8 cellular contexts compared by ENCODE assay signal in the genomic region with DNA sequence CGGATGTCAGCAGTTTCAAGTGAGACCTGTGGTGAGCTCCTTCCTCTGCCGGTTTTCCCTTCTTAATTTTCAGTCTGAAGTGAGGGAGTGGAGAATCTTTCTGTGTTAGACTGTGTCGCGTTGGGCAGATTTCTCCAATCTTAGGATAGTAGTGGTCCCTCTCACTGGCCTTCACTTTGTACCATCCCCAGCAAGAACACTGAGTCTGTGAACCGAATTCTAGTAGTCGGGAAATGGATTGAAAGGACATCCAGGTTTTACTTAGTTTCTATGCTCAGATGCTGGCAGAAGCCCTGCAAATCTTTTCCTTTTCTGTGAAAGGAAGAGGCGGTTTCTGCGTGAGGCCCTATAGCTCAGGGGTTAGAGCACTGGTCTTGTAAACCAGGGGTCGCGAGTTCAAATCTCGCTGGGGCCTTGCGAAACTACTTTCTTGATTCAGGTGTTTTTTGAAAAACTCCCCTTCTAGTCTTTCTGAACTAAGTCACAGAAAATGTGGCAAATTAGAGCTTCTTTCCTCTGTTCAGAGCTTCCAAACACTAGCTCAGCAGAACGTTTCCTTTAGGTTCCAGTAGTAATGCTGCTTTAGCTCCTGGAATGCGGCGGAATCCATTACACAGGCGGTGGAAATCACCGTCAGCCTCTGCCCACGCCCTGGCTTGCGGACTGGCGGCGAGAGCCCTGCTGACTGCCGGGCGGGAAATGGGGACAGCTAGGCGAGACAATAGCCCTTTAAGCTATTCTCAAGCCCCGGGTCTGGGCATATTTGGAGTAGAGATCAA. TPM values are rescaled to one million over a fixed set of nuclear protein-coding genes. Genes with fewer than 3 reads are reported as not detected.
DNase-seq lines count a peak whose midpoint lies in the region; TF ChIP-seq lines count a peak whose summit lies in the region.

No MANE protein-coding gene starts in this region.

- peak; percentile 63 for DNase-seq in AG20443 (ENCODE audit: low spot score)
- peak; percentile 92 for DNase-seq in Jurkat, Clone E6-1 (ENCODE audit: low read depth, low spot score)
- peak; percentile 93 for DNase-seq in SK-MEL-5 (ENCODE audit: low read depth, low spot score)
- peak; percentile 95 for DNase-seq in activated naive CD4-positive, alpha-beta T cell treated with anti-CD3 and anti-CD28 coated beads for 36 hours
- peak; percentile 81 for DNase-seq in glutamatergic neuron
- DNase-seq in osteoblast (ENCODE audit: insufficient read length, low spot score, missing footprints) = peak; percentile 90

- no peak for TF ChIP-seq CTCF in glutamatergic neuron (IDR thresholded peaks at IDR 0.05; ENCODE audit: partially characterized antibody, unreplicated experiment)
- no peak for TF ChIP-seq CTCF in osteoblast (IDR thresholded peaks at IDR 0.05; ENCODE audit: extremely low read depth, low read depth, low read length)

- intact Hi-C loops in activated naive CD4-positive, alpha-beta T cell treated with anti-CD3 and anti-CD28 coated beads for 36 hours (cut with micrococcal nuclease) = loop anchor here (1.0 to 10.0 kb wide), 13 partner anchors 13 to 773 kb away; a partner anchor contains a TSS

- H3K4me2 ChIP-seq in osteoblast (ENCODE audit: insufficient read depth, low read length) = peak overlapping the region; percentile 88

- H3K27ac Mint-ChIP-seq in activated naive CD4-positive, alpha-beta T cell treated with anti-CD3 and anti-CD28 coated beads for 36 hours = no peak overlapping the region
- H3K27ac Mint-ChIP-seq in glutamatergic neuron (ENCODE audit: unreplicated experiment) = no peak overlapping the region

- no peaks in the 10 kb centered on the region for H3K9me3 Mint-ChIP-seq in activated naive CD4-positive, alpha-beta T cell treated with anti-CD3 and anti-CD28 coated beads for 36 hours
- peaks cover 12% of the 10 kb centered on the region for H3K9me3 Mint-ChIP-seq in glutamatergic neuron (ENCODE audit: unreplicated experiment)

- H3K4me3 ChIP-seq in Jurkat, Clone E6-1 (ENCODE audit: low read length) = peak overlapping the region; percentile 71
- peak overlapping the region; percentile 97 for H3K4me3 ChIP-seq in osteoblast (ENCODE audit: insufficient read depth, low read length)

- no peaks in the 10 kb centered on the region for H3K9me3 ChIP-seq in osteoblast (ENCODE audit: low read depth, low read length)

- in situ Hi-C loops in SK-MEL-5 (cut with HindIII; ENCODE audit: low pct_unique_long_range_greater_than_20kb, low sequenced_read_pairs) = no loop called here

- peaks cover 27% of the 10 kb centered on the region for H3K4me1 ChIP-seq in osteoblast (ENCODE audit: insufficient read depth, low read length)

- no peaks in the 10 kb centered on the region for H3K79me2 ChIP-seq in osteoblast (ENCODE audit: insufficient read depth, low read length)

- no peaks in the 10 kb centered on the region for H3K27me3 Mint-ChIP-seq in activated naive CD4-positive, alpha-beta T cell treated with anti-CD3 and anti-CD28 coated beads for 36 hours (ENCODE audit: low read depth)
- H3K27me3 Mint-ChIP-seq in glutamatergic neuron (ENCODE audit: unreplicated experiment) = peaks cover 2% of the 10 kb centered on the region

- peak overlapping the region; percentile 98 for H2AFZ ChIP-seq in osteoblast (ENCODE audit: low read length)

- H3K27ac ChIP-seq in osteoblast (ENCODE audit: low read depth, low read length) (peak overlapping the region; percentile 99), temporal lobe (ENCODE audit: low read depth, low read length) (peak overlapping the region; percentile 99)

- TF ChIP-seq POLR2A in GM19099 (IDR thresholded peaks at IDR 0.05; ENCODE audit: extremely low read depth, insufficient read length, low read depth) = peak; percentile 36

- H3K4me1 Mint-ChIP-seq in activated naive CD4-positive, alpha-beta T cell treated with anti-CD3 and anti-CD28 coated beads for 36 hours (ENCODE audit: low read depth) = peaks cover 22% of the 10 kb centered on the region
- H3K4me1 Mint-ChIP-seq in glutamatergic neuron (ENCODE audit: low read depth, unreplicated experiment) = peaks cover 9% of the 10 kb centered on the region

- H3K36me3 Mint-ChIP-seq in activated naive CD4-positive, alpha-beta T cell treated with anti-CD3 and anti-CD28 coated beads for 36 hours (ENCODE audit: low read depth) = no peaks in the 10 kb centered on the region
- H3K36me3 Mint-ChIP-seq in glutamatergic neuron (ENCODE audit: unreplicated experiment) = no peaks in the 10 kb centered on the region

- H3K27me3 ChIP-seq in osteoblast (ENCODE audit: insufficient read depth, low read length) = no peaks in the 10 kb centered on the region

- CTCF ChIA-PET in activated naive CD4-positive, alpha-beta T cell treated with anti-CD3 and anti-CD28 coated beads for 36 hours (lab: Charles Lee) = interaction anchor here (0.7 to 5.0 kb wide), 13 partner anchors 10 to 226 kb away, joined by 3 to 36 read pairs (median 8); a partner anchor contains a TSS

- no peaks in the 10 kb centered on the region for H4K20me1 ChIP-seq in osteoblast (ENCODE audit: insufficient read depth, low read length)

- no peaks in the 10 kb centered on the region for H3K36me3 ChIP-seq in osteoblast (ENCODE audit: insufficient read depth, low read length)

- H3K4me3 Mint-ChIP-seq in activated naive CD4-positive, alpha-beta T cell treated with anti-CD3 and anti-CD28 coated beads for 36 hours = no peak overlapping the region
- no peak overlapping the region for H3K4me3 Mint-ChIP-seq in glutamatergic neuron (ENCODE audit: unreplicated experiment)

RNA-seq across cellular contexts. Expression of a gene that starts 2.8 kb away (rescaled TPM):
- 5.3 TPM for polyA plus RNA-seq in Jurkat, Clone E6-1 (2012; ENCODE audit: insufficient read depth, insufficient read length)
- 0.82 and 2.7 TPM in 2 replicates for total RNA-seq in SK-MEL-5 (2014; rRNA removed; shearing (Covaris generic))
- polyA plus RNA-seq in SK-MEL-5 (2015; cell fraction: cytosol; rRNA removed) = 2.9 and 6.4 TPM in 2 replicates
- 0.95 TPM in 1 of 2 replicates, not detected in the other for polyA plus RNA-seq in SK-MEL-5 (2015; cell fraction: nucleus; rRNA removed)
- under 1 TPM in 1 of 2 experiments, not detected in 1; 0.19 TPM for total RNA-seq in activated naive CD4-positive, alpha-beta T cell treated with anti-CD3 and anti-CD28 coated beads for 36 hours
- total RNA-seq in glutamatergic neuron (ENCODE audit: unreplicated experiment) (1.7 TPM), osteoblast (18.1 and 24.2 TPM in 2 replicates), temporal lobe (2.0 TPM)

RNA-seq across cellular contexts. Expression of a gene that starts 7.0 kb away (rescaled TPM):
- 3.3 TPM for polyA plus RNA-seq in Jurkat, Clone E6-1 (2012; ENCODE audit: insufficient read depth, insufficient read length)
- total RNA-seq in SK-MEL-5 (2014; rRNA removed; shearing (Covaris generic)) = 5.2 TPM in 2 replicates
- 2.7 and 2.8 TPM in 2 replicates for polyA plus RNA-seq in SK-MEL-5 (2015; cell fraction: cytosol; rRNA removed)
- polyA plus RNA-seq in SK-MEL-5 (2015; cell fraction: nucleus; rRNA removed) = 0.48 TPM in 1 of 2 replicates, not detected in the other
- total RNA-seq in activated naive CD4-positive, alpha-beta T cell treated with anti-CD3 and anti-CD28 coated beads for 36 hours = under 1 TPM; 0.27 to 0.38 TPM
- total RNA-seq in glutamatergic neuron (ENCODE audit: unreplicated experiment) (1.7 TPM), osteoblast (7.2 and 8.3 TPM in 2 replicates), temporal lobe (1.2 TPM)

RNA-seq across cellular contexts. Expression of a gene that starts 40.0 kb away (rescaled TPM):
- polyA plus RNA-seq in Jurkat, Clone E6-1 (2012; ENCODE audit: insufficient read depth, insufficient read length) = not detected
- total RNA-seq in SK-MEL-5 (2014; rRNA removed; shearing (Covaris generic)) = not detected in 2 replicates
- polyA plus RNA-seq in SK-MEL-5 (2015; cell fraction: cytosol; rRNA removed) = not detected in 2 replicates
- not detected in 2 replicates for polyA plus RNA-seq in SK-MEL-5 (2015; cell fraction: nucleus; rRNA removed)
- total RNA-seq in activated naive CD4-positive, alpha-beta T cell treated with anti-CD3 and anti-CD28 coated beads for 36 hours = not detected
- total RNA-seq in glutamatergic neuron (ENCODE audit: unreplicated experiment) (not detected), osteoblast (not detected in 2 replicates), temporal lobe (not detected)

Comparison
In these comparisons a context has a peak if more than half of its experiments do, and no peak if none do; other contexts are left out.
1. Peak in every context shown above with its lines: DNase-seq, H3K4me3 ChIP-seq and H3K27ac ChIP-seq.